8 cellular contexts compared by ENCODE assay signal in the genomic region with DNA sequence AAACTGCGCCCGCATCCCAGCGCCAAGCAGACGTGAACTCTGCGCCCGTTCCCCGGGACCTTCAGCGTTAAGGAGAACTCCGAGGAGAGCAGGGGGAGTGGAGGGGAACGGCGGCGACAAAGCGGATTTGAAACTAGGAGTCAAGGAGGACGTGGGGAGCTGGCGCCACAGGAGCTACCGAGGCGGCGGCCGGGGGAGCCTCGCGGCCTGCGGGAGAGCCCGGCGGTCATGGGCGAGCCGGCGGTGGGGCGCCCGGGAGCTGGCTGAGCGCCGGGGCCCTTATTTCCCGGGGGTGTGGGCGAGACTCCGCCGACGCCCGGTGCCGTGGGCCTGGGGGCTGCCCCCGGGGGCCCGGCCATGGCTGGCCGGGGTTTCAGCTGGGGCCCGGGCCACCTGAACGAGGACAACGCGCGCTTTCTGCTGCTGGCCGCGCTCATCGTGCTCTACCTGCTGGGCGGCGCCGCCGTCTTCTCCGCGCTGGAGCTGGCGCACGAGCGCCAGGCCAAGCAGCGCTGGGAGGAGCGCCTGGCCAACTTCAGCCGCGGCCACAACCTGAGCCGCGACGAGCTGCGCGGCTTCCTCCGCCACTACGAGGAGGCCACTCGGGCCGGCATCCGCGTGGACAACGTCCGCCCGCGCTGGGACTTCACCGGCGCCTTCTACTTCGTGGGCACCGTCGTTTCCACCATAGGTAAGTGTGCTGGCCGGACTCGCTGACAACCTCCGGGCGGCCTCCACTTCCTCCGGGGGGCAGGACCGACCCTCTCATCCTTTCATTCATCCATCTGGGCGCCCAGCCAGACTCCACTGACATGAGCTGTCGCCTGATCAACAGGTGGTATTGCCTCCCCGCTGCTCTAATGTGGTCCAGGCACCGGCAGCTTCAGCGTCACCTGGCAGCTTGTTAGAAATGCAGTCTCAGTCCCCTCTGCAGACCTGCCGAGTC. TPM values are rescaled to one million over a fixed set of nuclear protein-coding genes. Genes with fewer than 3 reads are reported as not detected.
DNase-seq lines count a peak whose midpoint lies in the region; ATAC-seq and TF ChIP-seq lines count a peak whose summit lies in the region.

A gene (plus strand): TSS at position 146 of the 946 bp plus-strand sequence. CDS start 212 bp downstream, at position 358.

- no peak within 1 kb of the TSS for H4K5ac ChIP-seq in IMR-90 (ENCODE audit: low read depth, low read length)

- H4K91ac ChIP-seq in IMR-90 (ENCODE audit: insufficient read depth, low read depth, low read length): no peak within 1 kb of the TSS

- peaks cover 48 to 60% of the 10 kb centered on the region in 2 donors for H3K27me3 Mint-ChIP-seq in natural killer cell (ENCODE audit: low read depth in 2 of 2)

- intact Hi-C loops in IMR-90 (cut with micrococcal nuclease): no loop called here
- intact Hi-C loops in natural killer cell (cut with micrococcal nuclease): no loop called here

- no peak for TF ChIP-seq POLR2A in IMR-90 (IDR thresholded peaks at IDR 0.05; ENCODE audit: low read depth, low read length)

- H3K4me3 ChIP-seq in BJ (ENCODE audit: low read depth, low read length) (peak within 1 kb of the TSS; percentile 16; the same call in 1 of the 2 replicates), IMR-90 (ENCODE audit: insufficient read depth, low read depth, low read length) (peak within 1 kb of the TSS; percentile 74), esophagus (ENCODE audit: low read depth in 1 of 2, low read length in 2 of 2) (peak within 1 kb of the TSS; percentile 35 to 46)

- no peak within 1 kb of the TSS for H3K14ac ChIP-seq in IMR-90 (replicated peaks; ENCODE audit: low read depth, low read length)

- peak within 1 kb of the TSS; percentile 87 for H3K4me3 Mint-ChIP-seq in natural killer cell

- H3K27me3 ChIP-seq in BJ (ENCODE audit: control insufficient read depth, insufficient read depth, low read length) (peaks cover 33% of the 10 kb centered on the region), IMR-90 (ENCODE audit: control insufficient read depth, insufficient read depth, low read length) (peaks cover 60% of the 10 kb centered on the region), esophagus (ENCODE audit: control insufficient read depth in 1 of 2, insufficient read depth in 2 of 2, low read length in 2 of 2) (peaks cover under 1 to 18% of the 10 kb centered on the region in 2 donors)

- no peaks in the 10 kb centered on the region for H3K79me1 ChIP-seq in IMR-90 (ENCODE audit: low read depth in 1 of 2, low read length in 2 of 2)

- TF ChIP-seq CTCF in BJ (IDR thresholded peaks at IDR 0.05; ENCODE audit: insufficient read depth, low read depth, low read length) (no peak), IMR-90 (conservative IDR thresholded peaks at IDR 0.05; ENCODE audit: low read depth, low read length) (no peak), natural killer cell (IDR thresholded peaks at IDR 0.05) (no peak)

- H3K9me3 Mint-ChIP-seq in natural killer cell: no peaks in the 10 kb centered on the region

- TF ChIP-seq RAD21 in IMR-90 (IDR thresholded peaks at IDR 0.05; ENCODE audit: low read length): no peak

- in situ Hi-C loops in IMR-90 (cut with MboI; ENCODE audit: low sequenced_read_pairs): no loop called here

- DNase-seq in BJ (ENCODE audit: low read depth) (no peak), IMR-90 (no peak), SW480 (ENCODE audit: low spot score) (peak; percentile 48), natural killer cell (no peak), epidermal melanocyte (ENCODE audit: insufficient read length, low spot score) (no peak)

- CTCF ChIA-PET in BJ (lab: Yijun Ruan, JAX) (no interaction called here), IMR-90 (lab: Yijun Ruan, JAX) (no interaction called here)

- H3K27ac ChIP-seq in IMR-90 (ENCODE audit: insufficient read depth, low read length) (no peak within 1 kb of the TSS), esophagus (ENCODE audit: low read depth in 2 of 2, low read length in 1 of 2) (no peak within 1 kb of the TSS)

- H3K4me1 ChIP-seq in IMR-90 (ENCODE audit: control insufficient read depth, insufficient read depth, low read length): peaks cover 4% of the 10 kb centered on the region; the same call in 1 of the 2 replicates
- peaks cover 12 to 15% of the 10 kb centered on the region in 2 donors for H3K4me1 ChIP-seq in esophagus (ENCODE audit: control insufficient read depth in 2 of 2, insufficient read depth in 2 of 2, low read length in 1 of 2)

- no TSS peak for BruUV-seq in IMR-90 (replicated peaks; lab: Mats Ljungman, UMichigan)

- H3K4me2 ChIP-seq in IMR-90 (ENCODE audit: low read depth, low read length): peak within 1 kb of the TSS; percentile 95

- 0 out of 2 replicates have a peak, but pooled peaks cover 2% of the 10 kb centered on the region for H3K9me3 ChIP-seq in IMR-90 (ENCODE audit: control insufficient read depth, insufficient read depth, low read length)
- no peaks in the 10 kb centered on the region for H3K9me3 ChIP-seq in esophagus (ENCODE audit: control insufficient read depth in 2 of 2, insufficient read depth in 1 of 2, low read depth in 1 of 2, low read length in 1 of 2)

- no peak within 1 kb of the TSS for H3K27ac Mint-ChIP-seq in natural killer cell

- POLR2A ChIA-PET in BJ (lab: Charles Lee) (no interaction called here), IMR-90 (lab: Charles Lee; ENCODE audit: unreplicated experiment) (no interaction called here)

- no peak within 1 kb of the TSS for H3K4ac ChIP-seq in IMR-90 (ENCODE audit: low read depth, low read length)

- no peaks in the 10 kb centered on the region for H3K36me3 ChIP-seq in BJ (ENCODE audit: control insufficient read depth, insufficient read depth, low read length)
- H3K36me3 ChIP-seq in IMR-90 (ENCODE audit: control insufficient read depth, insufficient read depth, low read length): no peaks in the 10 kb centered on the region
- H3K36me3 ChIP-seq in esophagus (ENCODE audit: control insufficient read depth in 2 of 2, insufficient read depth in 2 of 2, low read length in 1 of 2): no peaks in the 10 kb centered on the region

- H2AFZ ChIP-seq in IMR-90 (replicated peaks; ENCODE audit: low read length, poor library complexity): peak within 1 kb of the TSS; percentile 86

- peaks cover 16 to 27% of the 10 kb centered on the region in 2 donors for H3K4me1 Mint-ChIP-seq in natural killer cell

- peak within 1 kb of the TSS; percentile 50 for H2AK9ac ChIP-seq in IMR-90 (replicated peaks; ENCODE audit: low read depth, low read length, poor library complexity)

- no peak within 1 kb of the TSS for H2BK5ac ChIP-seq in IMR-90 (ENCODE audit: low read depth, low read length, poor library complexity, severe bottlenecking)

- no peak within 1 kb of the TSS for H3K18ac ChIP-seq in IMR-90 (ENCODE audit: low read depth, low read length)

- no peak within 1 kb of the TSS for H2AK5ac ChIP-seq in IMR-90 (ENCODE audit: low read depth, low read length)

- no peak within 1 kb of the TSS for H2BK120ac ChIP-seq in IMR-90 (ENCODE audit: low read depth, low read length)

- H3K36me3 Mint-ChIP-seq in natural killer cell: peaks cover 9% of the 10 kb centered on the region

- H3K23ac ChIP-seq in IMR-90 (ENCODE audit: low read depth, low read length): no peak within 1 kb of the TSS

- H3K9me1 ChIP-seq in IMR-90 (ENCODE audit: insufficient read depth, low read length): no peaks in the 10 kb centered on the region

- dilution Hi-C loops in IMR-90 (cut with HindIII; ENCODE audit: low sequenced_read_pairs, unreplicated experiment): no loop called here

- H2BK15ac ChIP-seq in IMR-90 (ENCODE audit: low read depth, low read length): no peak within 1 kb of the TSS

- H2BK20ac ChIP-seq in IMR-90 (ENCODE audit: low read depth, low read length): no peak within 1 kb of the TSS

- no peak within 1 kb of the TSS for H3K56ac ChIP-seq in IMR-90 (ENCODE audit: extremely low read depth, insufficient read depth, low read length)

- ATAC-seq in IMR-90 (ENCODE audit: low read depth) (peak; percentile 4; the same call in 1 of the 2 replicates), natural killer cell (peak in 1 of 3 donors; percentile 14), GM18861 (IDR thresholded peaks at IDR 0.05; ENCODE audit: unreplicated experiment) (no peak), GM19023 (IDR thresholded peaks at IDR 0.05; ENCODE audit: unreplicated experiment) (no peak)

- H4K8ac ChIP-seq in IMR-90 (ENCODE audit: low read depth in 2 of 2, low read length in 2 of 2): no peak within 1 kb of the TSS

- no peaks in the 10 kb centered on the region for H4K20me1 ChIP-seq in IMR-90 (ENCODE audit: insufficient read depth, low read length)

- 2% methylated on average over 39 of the region's 94 CpGs; no CpG with 5 or more reads in 1 of the 2 experiments for WGBS in IMR-90 (ENCODE audit: extremely low coverage in 2 of 2, insufficient read length in 1 of 2), 2 experiments
- 1% methylated on average over 72 to 94 of the region's 94 CpGs for WGBS in esophagus, 2 donors

- H3K9ac ChIP-seq in IMR-90 (ENCODE audit: low read depth, low read length): no peak within 1 kb of the TSS

TF ChIP-seq in IMR-90, 13 proteins besides CTCF, POLR2A, EP300 and RAD21 (continues in another document):
- TF ChIP-seq FOS (IDR thresholded peaks at IDR 0.05; ENCODE audit: low read depth, low read length): no peak
- TF ChIP-seq CHD1 (IDR thresholded peaks at IDR 0.05; ENCODE audit: low read depth, low read length): no peak
- TF ChIP-seq RFX5 (IDR thresholded peaks at IDR 0.05; ENCODE audit: low read depth, low read length): no peak
- TF ChIP-seq MAZ (IDR thresholded peaks at IDR 0.05; ENCODE audit: borderline replicate concordance, low read depth, low read length): no peak
- TF ChIP-seq, protein P1, sequence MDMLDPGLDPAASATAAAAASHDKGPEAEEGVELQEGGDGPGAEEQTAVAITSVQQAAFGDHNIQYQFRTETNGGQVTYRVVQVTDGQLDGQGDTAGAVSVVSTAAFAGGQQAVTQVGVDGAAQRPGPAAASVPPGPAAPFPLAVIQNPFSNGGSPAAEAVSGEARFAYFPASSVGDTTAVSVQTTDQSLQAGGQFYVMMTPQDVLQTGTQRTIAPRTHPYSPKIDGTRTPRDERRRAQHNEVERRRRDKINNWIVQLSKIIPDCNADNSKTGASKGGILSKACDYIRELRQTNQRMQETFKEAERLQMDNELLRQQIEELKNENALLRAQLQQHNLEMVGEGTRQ (IDR thresholded peaks at IDR 0.05; ENCODE audit: low read depth, low read length): no peak
- no peak for TF ChIP-seq RCOR1 (IDR thresholded peaks at IDR 0.05; ENCODE audit: insufficient replicate concordance, low read length)
- no peak for TF ChIP-seq CEBPB (IDR thresholded peaks at IDR 0.05; ENCODE audit: low read depth, low read length)
- TF ChIP-seq SMC3 (IDR thresholded peaks at IDR 0.05; ENCODE audit: low read depth, low read length): no peak
- TF ChIP-seq MXI1 (IDR thresholded peaks at IDR 0.05; ENCODE audit: borderline replicate concordance, low read depth, low read length): no peak
- TF ChIP-seq BHLHE40 (IDR thresholded peaks at IDR 0.05; ENCODE audit: low read depth, low read length): no peak

RNA-seq across cellular contexts. Expression of the gene that starts here (rescaled TPM):
- polyA plus RNA-seq in BJ (2011; rRNA removed) (not detected in 2 replicates), IMR-90 (2012; rRNA removed) (not detected in 2 replicates), esophagus (under 1 TPM; 0.06 to 0.07 TPM)
- not detected in 2 replicates for polyA minus RNA-seq in BJ (2011; rRNA and poly(A)+ RNA removed)
- total RNA-seq in IMR-90 (2012; rRNA removed) (not detected in 2 replicates), natural killer cell (not detected)
- not detected in 2 replicates for polyA plus RNA-seq in IMR-90 (2012; cell fraction: cytosol; rRNA removed)
- polyA plus RNA-seq in IMR-90 (2012; cell fraction: nucleus; rRNA removed; ENCODE audit: low replicate concordance): not detected in 2 replicates

Comparison
In these comparisons a context has a peak if more than half of its experiments do, and no peak if none do; other contexts are left out.
1. Peak in ATAC-seq, H3K4me3 ChIP-seq and H3K4me2 ChIP-seq in IMR-90; RNA of the gene not detected or under 1 TPM.
2. H3K4me3 ChIP-seq: peak in every context shown above with its lines; median percentile 74 in IMR-90; 40 in esophagus; 16 in BJ.